Comparison of ENCODE assay signal across 8 cellular contexts in the genomic region with DNA sequence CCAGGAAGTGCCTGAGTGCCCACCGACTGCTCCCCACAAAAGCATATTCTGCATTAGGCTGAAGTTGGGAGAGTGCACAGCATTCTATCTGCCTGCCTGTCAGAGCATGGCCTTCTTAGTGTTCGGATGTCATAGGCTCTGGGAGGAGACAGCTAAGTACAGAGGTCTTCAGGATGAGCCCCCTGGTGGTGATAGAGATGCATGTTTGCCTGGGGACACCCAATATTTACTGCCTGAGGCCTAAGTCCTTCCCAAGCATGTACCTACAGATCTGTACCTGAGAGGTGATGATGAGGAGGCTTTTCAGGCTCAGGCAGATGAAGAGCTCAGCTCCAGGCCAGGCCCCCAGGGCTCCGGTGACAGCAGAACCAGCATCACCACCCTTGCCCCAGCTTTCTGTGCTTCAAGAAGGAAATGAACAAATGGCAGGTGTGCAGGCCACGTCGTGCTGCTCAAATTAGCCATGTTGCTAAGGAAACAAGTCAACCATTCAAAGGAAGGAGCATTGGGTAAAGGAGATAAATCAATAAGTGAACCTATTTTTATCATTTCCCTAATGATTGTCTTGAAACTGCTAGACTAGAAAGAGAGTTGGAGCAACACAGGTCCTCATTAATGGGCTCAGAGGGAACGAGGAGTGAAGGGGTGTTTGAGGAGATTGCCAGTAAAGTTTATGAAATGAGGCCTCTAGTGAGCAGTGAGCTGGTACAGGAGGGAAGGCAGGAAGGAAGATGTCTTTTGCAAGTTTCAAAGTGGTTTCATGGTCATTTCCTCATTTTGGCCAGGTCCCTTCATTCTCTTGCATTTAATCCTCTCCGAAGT. TPM values are rescaled to one million over a fixed set of nuclear protein-coding genes. Genes with fewer than 3 reads are reported as not detected.
DNase-seq lines count a peak whose midpoint lies in the region; ATAC-seq and TF ChIP-seq lines count a peak whose summit lies in the region.

No MANE protein-coding gene starts in this region.

- BruUV-seq in Calu3 (replicated peaks; lab: Mats Ljungman, UMichigan) = no TSS peak

- H3K36me3 Mint-ChIP-seq in Calu3 (ENCODE audit: insufficient read depth, unreplicated experiment) = no peaks in the 10 kb centered on the region
- H3K36me3 Mint-ChIP-seq in activated naive CD8-positive, alpha-beta T cell treated with anti-CD3 and anti-CD28 coated beads for 36 hours = no peaks in the 10 kb centered on the region

- no peak overlapping the region for H3K4me3 Mint-ChIP-seq in Calu3 (ENCODE audit: low read depth, unreplicated experiment)
- H3K4me3 Mint-ChIP-seq in activated naive CD8-positive, alpha-beta T cell treated with anti-CD3 and anti-CD28 coated beads for 36 hours = no peak overlapping the region

- no peak overlapping the region for H3K27ac Mint-ChIP-seq in Calu3 (ENCODE audit: unreplicated experiment)
- H3K27ac Mint-ChIP-seq in activated naive CD8-positive, alpha-beta T cell treated with anti-CD3 and anti-CD28 coated beads for 36 hours = no peak overlapping the region

- CTCF ChIA-PET in Calu3 (lab: Charles Lee) (interaction anchor here (0.6 kb wide), 2 partner anchors 115 to 222 kb away, joined by 3 to 4 read pairs; no protein-coding TSS in a partner anchor), RWPE1 (lab: Yijun Ruan, JAX) (interaction anchor here (0.7 to 0.9 kb wide), 2 partner anchors 74 to 172 kb away, joined by 4 to 6 read pairs; no protein-coding TSS in a partner anchor)

- H3K9me3 ChIP-seq in neutrophil = no peaks in the 10 kb centered on the region

- POLR2A ChIA-PET in RWPE1 (lab: Yijun Ruan, JAX; ENCODE audit: low non-redundant PET) = no interaction called here

- DNase-seq in Calu3 (peak; percentile 24), NCI-H1417 treated with DMSO at 0.1 percent for 48 hours (lab: John Stamatoyannopoulos, UW) (peak; percentile 28), RWPE1 (ENCODE audit: low spot score) (no peak), DMS114 treated with DMSO at 0.1 percent for 48 hours (lab: John Stamatoyannopoulos, UW; ENCODE audit: unreplicated experiment) (no peak)
- DNase-seq in activated naive CD8-positive, alpha-beta T cell treated with anti-CD3 and anti-CD28 coated beads for 36 hours = peak; percentile 8

- H3K4me3 ChIP-seq in neutrophil (ENCODE audit: low read depth in 1 of 2, low read length in 1 of 2) = peak overlapping the region; percentile 59 to 69

- TF ChIP-seq CTCF in Calu3 (IDR thresholded peaks at IDR 0.05; ENCODE audit: unreplicated experiment) = peak; percentile 39
- no peak for TF ChIP-seq CTCF in neutrophil (IDR thresholded peaks at IDR 0.05)
- TF ChIP-seq CTCF in RWPE1 (conservative IDR thresholded peaks at IDR 0.05; ENCODE audit: low read depth) = no peak

- H3K27ac ChIP-seq in neutrophil (peak overlapping the region; percentile 93), RWPE1 (no peak overlapping the region)

- H3K36me3 ChIP-seq in neutrophil = no peaks in the 10 kb centered on the region

- no peaks in the 10 kb centered on the region for H3K9me3 Mint-ChIP-seq in Calu3 (ENCODE audit: low read depth, unreplicated experiment)
- no peaks in the 10 kb centered on the region for H3K9me3 Mint-ChIP-seq in activated naive CD8-positive, alpha-beta T cell treated with anti-CD3 and anti-CD28 coated beads for 36 hours

- ATAC-seq in GM18873 (IDR thresholded peaks at IDR 0.05; ENCODE audit: low FRiP score, unreplicated experiment) (peak; percentile 45), HG02938 (IDR thresholded peaks at IDR 0.05; ENCODE audit: unreplicated experiment) (peak; percentile 55)

- H3K4me1 Mint-ChIP-seq in Calu3 (ENCODE audit: low read depth, unreplicated experiment) = no peaks in the 10 kb centered on the region
- H3K4me1 Mint-ChIP-seq in activated naive CD8-positive, alpha-beta T cell treated with anti-CD3 and anti-CD28 coated beads for 36 hours = peaks cover 2% of the 10 kb centered on the region

- H3K27me3 ChIP-seq in neutrophil = no peaks in the 10 kb centered on the region

- H3K4me1 ChIP-seq in neutrophil (ENCODE audit: control insufficient read depth in 1 of 2, insufficient read depth in 1 of 2, low read depth in 1 of 2, low read length in 1 of 2) = peaks cover 59 to 67% of the 10 kb centered on the region in 2 experiments

- peaks cover 92% of the 10 kb centered on the region for H3K27me3 Mint-ChIP-seq in Calu3 (ENCODE audit: unreplicated experiment)
- peaks cover 4% of the 10 kb centered on the region for H3K27me3 Mint-ChIP-seq in activated naive CD8-positive, alpha-beta T cell treated with anti-CD3 and anti-CD28 coated beads for 36 hours

- intact Hi-C loops in Calu3 (cut with micrococcal nuclease; ENCODE audit: unreplicated experiment) = no loop called here

RNA-seq across cellular contexts. Expression of a gene that starts 21.2 kb away (rescaled TPM):
- total RNA-seq in Calu3 (2022) = not detected in 2 replicates
- total RNA-seq in activated naive CD8-positive, alpha-beta T cell treated with anti-CD3 and anti-CD28 coated beads for 36 hours = under 1 TPM in 1 of 2 experiments, not detected in 1; 0.04 TPM

Comparison
In these comparisons a context has a peak if more than half of its experiments do, and no peak if none do; other contexts are left out.
1. DNase-seq: peak in Calu3 (single experiment), NCI-H1417 treated with DMSO at 0.1 percent for 48 hours (single experiment) and activated naive CD8-positive, alpha-beta T cell treated with anti-CD3 and anti-CD28 coated beads for 36 hours (single experiment); none in RWPE1 (single experiment) and DMS114 treated with DMSO at 0.1 percent for 48 hours (single experiment).